8 cellular contexts compared by ENCODE assay signal in the genomic region with DNA sequence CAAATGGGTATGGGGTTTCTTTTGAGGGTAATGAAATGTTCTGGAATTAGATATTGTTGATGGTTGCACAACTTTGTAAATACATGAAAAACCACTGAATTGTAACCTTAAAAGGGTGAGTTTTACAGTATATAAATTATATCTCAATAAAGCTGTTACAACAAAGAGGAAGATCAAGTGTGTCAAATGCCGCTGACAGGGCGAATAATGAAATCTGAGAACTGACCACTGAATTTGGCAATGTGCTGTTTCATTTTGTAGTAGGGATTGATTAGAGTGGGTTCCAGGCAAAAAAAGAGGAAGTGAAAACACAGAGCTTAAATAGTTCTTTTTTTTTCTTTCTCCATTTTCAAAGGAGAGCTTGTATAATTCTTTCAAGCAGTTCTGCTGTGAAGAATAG.
A peak's percentile ranks its signal among the peaks of the same experiment; 100 is the strongest.
DNase-seq lines count a peak whose midpoint lies in the region; ATAC-seq, FAIRE-seq and TF ChIP-seq lines count a peak whose summit lies in the region.

No MANE protein-coding gene starts in this region.

- no peak overlapping the region for H3K4me3 Mint-ChIP-seq in stimulated activated effector memory CD8-positive, alpha-beta T cell treated with anti-CD3 and anti-CD28 coated beads, Interleukin-12 subunit alpha, Interleukin-12 subunit beta, amount 100 ng/mL, for 72 hours
- H3K4me3 Mint-ChIP-seq in CD4-positive, alpha-beta memory T cell: no peak overlapping the region
- no peak overlapping the region for H3K4me3 Mint-ChIP-seq in glutamatergic neuron (ENCODE audit: unreplicated experiment)

- H3K9me3 ChIP-seq in osteoblast (ENCODE audit: low read depth, low read length): no peaks in the 10 kb centered on the region
- H3K9me3 ChIP-seq in CD4-positive, alpha-beta memory T cell (ENCODE audit: control insufficient read depth in 1 of 2, low read length in 2 of 2): no peaks in the 10 kb centered on the region

- H3K36me3 Mint-ChIP-seq in stimulated activated effector memory CD8-positive, alpha-beta T cell treated with anti-CD3 and anti-CD28 coated beads, Interleukin-12 subunit alpha, Interleukin-12 subunit beta, amount 100 ng/mL, for 72 hours: no peaks in the 10 kb centered on the region
- H3K36me3 Mint-ChIP-seq in CD4-positive, alpha-beta memory T cell: no peaks in the 10 kb centered on the region
- H3K36me3 Mint-ChIP-seq in glutamatergic neuron (ENCODE audit: unreplicated experiment): no peaks in the 10 kb centered on the region

- no peak overlapping the region for H3K4me3 ChIP-seq in osteoblast (ENCODE audit: insufficient read depth, low read length)
- H3K4me3 ChIP-seq in brain microvascular endothelial cell (ENCODE audit: low read depth, low read length): no peak overlapping the region
- H3K4me3 ChIP-seq in CD4-positive, alpha-beta memory T cell (ENCODE audit: low read length in 2 of 2): no peak overlapping the region

- no peak for TF ChIP-seq CTCF in osteoblast (IDR thresholded peaks at IDR 0.05; ENCODE audit: extremely low read depth, low read depth, low read length)
- TF ChIP-seq CTCF in brain microvascular endothelial cell (IDR thresholded peaks at IDR 0.05; ENCODE audit: low read depth, low read length, missing control alignments): no peak
- TF ChIP-seq CTCF in glutamatergic neuron (IDR thresholded peaks at IDR 0.05; ENCODE audit: partially characterized antibody, unreplicated experiment): no peak

- no peak overlapping the region for H3K27ac ChIP-seq in osteoblast (ENCODE audit: low read depth, low read length)
- H3K27ac ChIP-seq in brain microvascular endothelial cell: no peak overlapping the region
- H3K27ac ChIP-seq in CD4-positive, alpha-beta memory T cell (ENCODE audit: low read depth, low read length): no peak overlapping the region

- H3K9me3 Mint-ChIP-seq in stimulated activated effector memory CD8-positive, alpha-beta T cell treated with anti-CD3 and anti-CD28 coated beads, Interleukin-12 subunit alpha, Interleukin-12 subunit beta, amount 100 ng/mL, for 72 hours: no peaks in the 10 kb centered on the region
- no peaks in the 10 kb centered on the region for H3K9me3 Mint-ChIP-seq in CD4-positive, alpha-beta memory T cell
- no peaks in the 10 kb centered on the region for H3K9me3 Mint-ChIP-seq in glutamatergic neuron (ENCODE audit: unreplicated experiment)

- no peaks in the 10 kb centered on the region for H3K4me1 Mint-ChIP-seq in stimulated activated effector memory CD8-positive, alpha-beta T cell treated with anti-CD3 and anti-CD28 coated beads, Interleukin-12 subunit alpha, Interleukin-12 subunit beta, amount 100 ng/mL, for 72 hours
- peaks cover 0 to 4% (median 0%) of the 10 kb centered on the region in 4 donors for H3K4me1 Mint-ChIP-seq in CD4-positive, alpha-beta memory T cell
- H3K4me1 Mint-ChIP-seq in glutamatergic neuron (ENCODE audit: low read depth, unreplicated experiment): peaks cover 9% of the 10 kb centered on the region

- peak overlapping the region; percentile 15 for H2AFZ ChIP-seq in osteoblast (ENCODE audit: low read length)

- no peak overlapping the region for H3K4me2 ChIP-seq in osteoblast (ENCODE audit: insufficient read depth, low read length)

- DNase-seq in GM19239 (ENCODE audit: insufficient read length, low spot score) (peak; percentile 19), OCI-M2 (lab: John Stamatoyannopoulos, UW; ENCODE audit: unreplicated experiment) (peak; percentile 12), osteoblast (ENCODE audit: insufficient read length, low spot score, missing footprints) (no peak), brain microvascular endothelial cell (no peak), glutamatergic neuron (no peak)
- DNase-seq in stimulated activated effector memory CD8-positive, alpha-beta T cell treated with anti-CD3 and anti-CD28 coated beads, Interleukin-12 subunit alpha, Interleukin-12 subunit beta, amount 100 ng/mL, for 72 hours (ENCODE audit: low spot score in 2 of 2): no peak
- no peak for DNase-seq in CD4-positive, alpha-beta memory T cell

- CTCF ChIA-PET in CD4-positive, alpha-beta memory T cell (lab: Charles Lee; ENCODE audit: partially characterized antibody): no interaction called here

- H4K20me1 ChIP-seq in osteoblast (ENCODE audit: insufficient read depth, low read length): no peaks in the 10 kb centered on the region

- POLR2A ChIA-PET in CD4-positive, alpha-beta memory T cell (lab: Charles Lee; ENCODE audit: partially characterized antibody): no interaction called here

- peak; percentile 91 for ATAC-seq in HG03025 (IDR thresholded peaks at IDR 0.05; ENCODE audit: low FRiP score, unreplicated experiment)
- ATAC-seq in stimulated activated effector memory CD8-positive, alpha-beta T cell treated with anti-CD3 and anti-CD28 coated beads, Interleukin-12 subunit alpha, Interleukin-12 subunit beta, amount 100 ng/mL, for 72 hours: no peak

- H3K36me3 ChIP-seq in osteoblast (ENCODE audit: insufficient read depth, low read length) (no peaks in the 10 kb centered on the region), brain microvascular endothelial cell (replicated peaks) (no peaks in the 10 kb centered on the region)
- no peaks in the 10 kb centered on the region for H3K36me3 ChIP-seq in CD4-positive, alpha-beta memory T cell (ENCODE audit: insufficient read depth, low read length)

- in situ Hi-C loops in brain microvascular endothelial cell (cut with HindIII; ENCODE audit: low pct_ligation_motif_present, low sequenced_read_pairs): no loop called here

- intact Hi-C loops in CD4-positive, alpha-beta memory T cell (cut with micrococcal nuclease): no loop called here

- H3K79me2 ChIP-seq in osteoblast (ENCODE audit: insufficient read depth, low read length): no peaks in the 10 kb centered on the region

- no peaks in the 10 kb centered on the region for H3K27me3 Mint-ChIP-seq in CD4-positive, alpha-beta memory T cell
- no peaks in the 10 kb centered on the region for H3K27me3 Mint-ChIP-seq in glutamatergic neuron (ENCODE audit: unreplicated experiment)

- no peak overlapping the region for H3K27ac Mint-ChIP-seq in stimulated activated effector memory CD8-positive, alpha-beta T cell treated with anti-CD3 and anti-CD28 coated beads, Interleukin-12 subunit alpha, Interleukin-12 subunit beta, amount 100 ng/mL, for 72 hours
- no peak overlapping the region for H3K27ac Mint-ChIP-seq in CD4-positive, alpha-beta memory T cell
- no peak overlapping the region for H3K27ac Mint-ChIP-seq in glutamatergic neuron (ENCODE audit: unreplicated experiment)

- H3K27me3 ChIP-seq in osteoblast (ENCODE audit: insufficient read depth, low read length) (no peaks in the 10 kb centered on the region), brain microvascular endothelial cell (replicated peaks) (no peaks in the 10 kb centered on the region)
- H3K27me3 ChIP-seq in CD4-positive, alpha-beta memory T cell (ENCODE audit: insufficient read depth, low read length): no peaks in the 10 kb centered on the region

- FAIRE-seq in GM19239 (lab: Jason Lieb, UNC): peak; percentile 96

- peaks cover 4% of the 10 kb centered on the region for H3K4me1 ChIP-seq in osteoblast (ENCODE audit: insufficient read depth, low read length)
- H3K4me1 ChIP-seq in CD4-positive, alpha-beta memory T cell (ENCODE audit: insufficient read depth, low read length): no peaks in the 10 kb centered on the region

Comparison
In these comparisons a context has a peak if more than half of its experiments do, and no peak if none do; other contexts are left out.
1. DNase-seq: peak in GM19239 (single experiment) and OCI-M2 (single experiment); none in osteoblast (single experiment), brain microvascular endothelial cell (single experiment), stimulated activated effector memory CD8-positive, alpha-beta T cell treated with anti-CD3 and anti-CD28 coated beads, Interleukin-12 subunit alpha, Interleukin-12 subunit beta, amount 100 ng/mL, for 72 hours (0 of 2), CD4-positive, alpha-beta memory T cell (0 of 5) and glutamatergic neuron (single experiment).